21 cellular contexts compared by ENCODE assay signal in genomic region chr11:30328676-30329075, GRCh38. TPM values are rescaled to one million over a fixed set of nuclear protein-coding genes. Genes with fewer than 3 reads are reported as not detected.
DNase-seq lines count a peak whose midpoint lies in the region; ATAC-seq and TF ChIP-seq lines count a peak whose summit lies in the region.
"Had no signal": no experiment of that assay in that cellular context is flagged by ENCODE, and none has a peak within 500 bp of the region (broad histone marks: within the 10 kb centered on the region; RNA-seq: fewer than 3 reads in every experiment).

No MANE protein-coding gene starts in this region.

- peaks cover 1 to 36% of the 10 kb centered on the region in 2 donors for H3K36me3 Mint-ChIP-seq in activated T-cell treated with anti-CD3 and anti-CD28 coated beads, Interleukin-2, amount 50 U/mL, for 72 hours (ENCODE audit: insufficient read depth in 2 of 2)
- H3K36me3 Mint-ChIP-seq in T-cell, result peaks cover 17% of the 10 kb centered on the region
- peaks cover 75% of the 10 kb centered on the region for H3K36me3 Mint-ChIP-seq in stimulated activated effector memory CD8-positive, alpha-beta T cell treated with anti-CD3 and anti-CD28 coated beads, Interleukin-12 subunit alpha, Interleukin-12 subunit beta, amount 100 ng/mL, for 72 hours
- H3K36me3 Mint-ChIP-seq in WTC11, result peaks cover 12% of the 10 kb centered on the region

- no peaks in the 10 kb centered on the region for H3K9me3 Mint-ChIP-seq in activated T-cell treated with anti-CD3 and anti-CD28 coated beads, Interleukin-2, amount 50 U/mL, for 72 hours
- H3K9me3 Mint-ChIP-seq in T-cell, result no peaks in the 10 kb centered on the region
- no peaks in the 10 kb centered on the region for H3K9me3 Mint-ChIP-seq in stimulated activated effector memory CD8-positive, alpha-beta T cell treated with anti-CD3 and anti-CD28 coated beads, Interleukin-12 subunit alpha, Interleukin-12 subunit beta, amount 100 ng/mL, for 72 hours
- H3K9me3 Mint-ChIP-seq in WTC11, result no peaks in the 10 kb centered on the region

- CTCF ChIA-PET in T-cell (lab: Charles Lee), result interaction anchor here in 1 of 2 donors (0.5 kb wide), 1 partner anchor 1040 kb away, joined by 3 read pairs; no protein-coding TSS in a partner anchor
- CTCF ChIA-PET in WTC11 (lab: Charles Lee), result no interaction called here

- POLR2A ChIA-PET in T-cell (lab: Charles Lee), result no interaction called here
- POLR2A ChIA-PET in WTC11 (lab: Charles Lee), result no interaction called here

- DNase-seq in activated T-cell treated with anti-CD3 and anti-CD28 coated beads, Interleukin-2, amount 50 U/mL, for 72 hours, result no peak
- no peak for DNase-seq in activated T-cell treated with anti-CD3 and anti-CD28 coated beads, Interleukin-2, amount 50 U/mL, for 1 hour
- no peak for DNase-seq in T-cell
- DNase-seq in fibroblast of gingiva (ENCODE audit: low read depth), result peak; percentile 41
- no peak for DNase-seq in stimulated activated effector memory CD8-positive, alpha-beta T cell treated with anti-CD3 and anti-CD28 coated beads, Interleukin-12 subunit alpha, Interleukin-12 subunit beta, amount 100 ng/mL, for 72 hours (ENCODE audit: low spot score in 2 of 2)
- no peak for DNase-seq in WTC11 (ENCODE audit: low spot score)
- no peak for DNase-seq in NCI-H226
- DNase-seq: activated CD4-positive, CD25-positive, alpha-beta regulatory T cell treated with anti-CD3 and anti-CD28 coated beads, Interleukin-2, amount 50 U/mL, for 72 hours; activated CD8-positive, alpha-beta memory T cell treated with anti-CD3 and anti-CD28 coated beads, Interleukin-2, amount 50 U/mL, for 4 hours; activated naive CD4-positive, alpha-beta T cell treated with anti-CD3 and anti-CD28 coated beads, Interleukin-2, amount 50 U/mL, for 16 hours; COR-L47; effector CD4-positive, alpha-beta T cell; kidney; MM.1S; NCI-H187; NCI-H446 treated with DMSO at 0.1 percent for 48 hours; stimulated activated CD4-positive, alpha-beta T cell treated with anti-CD3 and anti-CD28 coated beads, Interleukin-15, amount 100 ng/mL, for 24 hours; stimulated activated naive CD4-positive, alpha-beta T cell treated with Interleukin-2 at 50 U/mL for 16 hours; upper lobe of right lung had no signal

- no peaks in the 10 kb centered on the region for H3K27me3 Mint-ChIP-seq in activated T-cell treated with anti-CD3 and anti-CD28 coated beads, Interleukin-2, amount 50 U/mL, for 72 hours (ENCODE audit: low read depth)
- H3K27me3 Mint-ChIP-seq in T-cell (no peaks in the 10 kb centered on the region), WTC11 (ENCODE audit: low read depth) (no peaks in the 10 kb centered on the region)

- ATAC-seq in activated T-cell treated with anti-CD3 and anti-CD28 coated beads, Interleukin-2, amount 50 U/mL, for 72 hours (replicated peaks in 1 of 2), result no peak
- ATAC-seq in T-cell (replicated peaks in 1 of 4), result no peak
- ATAC-seq in stimulated activated effector memory CD8-positive, alpha-beta T cell treated with anti-CD3 and anti-CD28 coated beads, Interleukin-12 subunit alpha, Interleukin-12 subunit beta, amount 100 ng/mL, for 72 hours, result no peak
- no peak for ATAC-seq in WTC11
- ATAC-seq in HG03196 (IDR thresholded peaks at IDR 0.05; ENCODE audit: unreplicated experiment), result no peak
- ATAC-seq: Right ventricle myocardium inferior, upper lobe of right lung had no signal

- peak overlapping the region; percentile 89 for H3K27ac Mint-ChIP-seq in activated T-cell treated with anti-CD3 and anti-CD28 coated beads, Interleukin-2, amount 50 U/mL, for 72 hours
- peak overlapping the region; percentile 44 to 63 for H3K27ac Mint-ChIP-seq in T-cell
- H3K27ac Mint-ChIP-seq in stimulated activated effector memory CD8-positive, alpha-beta T cell treated with anti-CD3 and anti-CD28 coated beads, Interleukin-12 subunit alpha, Interleukin-12 subunit beta, amount 100 ng/mL, for 72 hours, result peak overlapping the region; percentile 16
- no peak overlapping the region for H3K27ac Mint-ChIP-seq in WTC11

- TF ChIP-seq CTCF in WTC11 (IDR thresholded peaks at IDR 0.05), result no peak

- H3K4me1 Mint-ChIP-seq in activated T-cell treated with anti-CD3 and anti-CD28 coated beads, Interleukin-2, amount 50 U/mL, for 72 hours (ENCODE audit: low read depth), result peaks cover 65% of the 10 kb centered on the region
- peaks cover 55 to 72% (median 71%) of the 10 kb centered on the region in 3 donors for H3K4me1 Mint-ChIP-seq in T-cell
- peaks cover 44% of the 10 kb centered on the region for H3K4me1 Mint-ChIP-seq in stimulated activated effector memory CD8-positive, alpha-beta T cell treated with anti-CD3 and anti-CD28 coated beads, Interleukin-12 subunit alpha, Interleukin-12 subunit beta, amount 100 ng/mL, for 72 hours
- peaks cover 16% of the 10 kb centered on the region for H3K4me1 Mint-ChIP-seq in WTC11

- peak overlapping the region; percentile 32 to 61 for H3K4me3 Mint-ChIP-seq in activated T-cell treated with anti-CD3 and anti-CD28 coated beads, Interleukin-2, amount 50 U/mL, for 72 hours
- H3K4me3 Mint-ChIP-seq in T-cell (no peak overlapping the region), WTC11 (no peak overlapping the region)
- H3K4me3 Mint-ChIP-seq in stimulated activated effector memory CD8-positive, alpha-beta T cell treated with anti-CD3 and anti-CD28 coated beads, Interleukin-12 subunit alpha, Interleukin-12 subunit beta, amount 100 ng/mL, for 72 hours, result peak overlapping the region; percentile 37

TF ChIP-seq in WTC11, 78 proteins besides CTCF, POLR2A, EP300 and RAD21 (continues in another document):
- TF ChIP-seq USF2 (CRISPR knock-in tag; IDR thresholded peaks at IDR 0.05) (no peak), SMAD4 (CRISPR knock-in tag; IDR thresholded peaks at IDR 0.05) (no peak), SOX15 (CRISPR knock-in tag; IDR thresholded peaks at IDR 0.05) (no peak), MAX (CRISPR knock-in tag; IDR thresholded peaks at IDR 0.05) (no peak), ZNF138 (CRISPR knock-in tag; conservative IDR thresholded peaks at IDR 0.05) (no peak), GABPB1 (CRISPR knock-in tag; IDR thresholded peaks at IDR 0.05) (no peak), MXD4 (CRISPR knock-in tag; IDR thresholded peaks at IDR 0.05; ENCODE audit: borderline replicate concordance) (no peak), ZNF263 (CRISPR knock-in tag; IDR thresholded peaks at IDR 0.05; ENCODE audit: low read depth) (no peak), E2F1 (CRISPR knock-in tag; IDR thresholded peaks at IDR 0.05) (no peak), SMAD3 (CRISPR knock-in tag; IDR thresholded peaks at IDR 0.05; ENCODE audit: borderline replicate concordance) (no peak), ESRRA (CRISPR knock-in tag; IDR thresholded peaks at IDR 0.05; ENCODE audit: borderline replicate concordance) (no peak), PREB (CRISPR knock-in tag; IDR thresholded peaks at IDR 0.05; ENCODE audit: borderline replicate concordance) (no peak), HMGA2 (CRISPR knock-in tag; IDR thresholded peaks at IDR 0.05) (no peak), NFATC4 (CRISPR knock-in tag; IDR thresholded peaks at IDR 0.05) (no peak), GTF2I (CRISPR knock-in tag; conservative IDR thresholded peaks at IDR 0.05) (no peak), RORB (CRISPR knock-in tag; IDR thresholded peaks at IDR 0.05) (no peak), TCF7 (CRISPR knock-in tag; IDR thresholded peaks at IDR 0.05; ENCODE audit: low read depth) (no peak)

RNA-seq across cellular contexts. Expression of gene ARL14EP, which starts 5.8 kb away (rescaled TPM):
- total RNA-seq in activated T-cell treated with anti-CD3 and anti-CD28 coated beads, Interleukin-2, amount 50 U/mL, for 72 hours, result 10 to 100 TPM; 31.4 to 40.8 TPM
- total RNA-seq in T-cell (10 to 100 TPM; 29.8 to 43.8 (median 39.2) TPM), WTC11 (2021) (15.3 to 19.9 TPM (median 15.8 TPM) in 3 replicates)

Comparison
In these comparisons a context has a peak if more than half of its experiments do, and no peak if none do; other contexts are left out.
1. H3K4me3 Mint-ChIP-seq: peak in activated T-cell treated with anti-CD3 and anti-CD28 coated beads, Interleukin-2, amount 50 U/mL, for 72 hours (2 of 2) and stimulated activated effector memory CD8-positive, alpha-beta T cell treated with anti-CD3 and anti-CD28 coated beads, Interleukin-12 subunit alpha, Interleukin-12 subunit beta, amount 100 ng/mL, for 72 hours (single experiment); none in T-cell (0 of 3) and WTC11 (single experiment).